ENCODE assay signal across 21 cellular contexts in genomic region chr12:124384299-124384894, GRCh38.
DNase-seq lines count a peak whose midpoint lies in the region; ATAC-seq, FAIRE-seq and TF ChIP-seq lines count a peak whose summit lies in the region.
"Had no signal": no experiment of that assay in that cellular context is flagged by ENCODE, and none has a peak within 500 bp of the region (broad histone marks: within the 10 kb centered on the region; RNA-seq: fewer than 3 reads in every experiment).

No MANE protein-coding gene starts in this region.

- H3K4me3 ChIP-seq in A549 (peak overlapping the region; percentile 79), IMR-90 (ENCODE audit: insufficient read depth, low read depth, low read length) (no peak overlapping the region), H1 (ENCODE audit: extremely low read depth in 1 of 4, insufficient read depth in 2 of 4, low read depth in 3 of 4, low read length in 4 of 4) (no peak overlapping the region), trophoblast cell (ENCODE audit: low read depth, low read length) (no peak overlapping the region), H7 (ENCODE audit: insufficient read depth, low read depth, low read length) (no peak overlapping the region)
- H3K4me3 ChIP-seq: lung, SK-N-MC had no signal

- H2BK20ac ChIP-seq in IMR-90 (ENCODE audit: low read depth, low read length) (peak overlapping the region; percentile 90), H1 (ENCODE audit: low read length) (no peak overlapping the region)

- FAIRE-seq in A549 (lab: Jason Lieb, UNC): no peak
- FAIRE-seq in H1 (lab: Jason Lieb, UNC): no peak
- FAIRE-seq: GM19239 had no signal

- peak overlapping the region; percentile 93 for H2AK9ac ChIP-seq in IMR-90 (replicated peaks; ENCODE audit: low read depth, low read length, poor library complexity)

- CTCF ChIA-PET in A549 (lab: Yijun Ruan, JAX): interaction anchor here (1.1 to 9.0 kb wide), 4 partner anchors 9 to 16 kb away, joined by 3 to 100 read pairs (median 11); no protein-coding TSS in a partner anchor
- CTCF ChIA-PET in IMR-90 (lab: Yijun Ruan, JAX): no interaction called here
- CTCF ChIA-PET in H1 (lab: Charles Lee; ENCODE audit: partially characterized antibody): interaction anchor here (0.9 to 7.2 kb wide), 3 partner anchors 12 to 153 kb away, joined by 3 to 60 read pairs (median 4); no protein-coding TSS in a partner anchor

- H3K23me2 ChIP-seq in H1 (ENCODE audit: low read depth, low read length): peaks cover 6% of the 10 kb centered on the region; the same call in 1 of the 2 replicates

- peaks cover 16% of the 10 kb centered on the region; the same call in 1 of the 2 replicates for H3K9me1 ChIP-seq in IMR-90 (ENCODE audit: insufficient read depth, low read length)

- peak overlapping the region; percentile 51 for H2AFZ ChIP-seq in IMR-90 (replicated peaks; ENCODE audit: low read length, poor library complexity)
- no peak overlapping the region for H2AFZ ChIP-seq in H1 (ENCODE audit: low read length)
- no peak overlapping the region for H2AFZ ChIP-seq in trophoblast cell (ENCODE audit: insufficient read depth, low read length, poor library complexity)

- H3K18ac ChIP-seq in IMR-90 (ENCODE audit: low read depth, low read length) (peak overlapping the region; percentile 93), H1 (ENCODE audit: extremely low read depth, low read length) (no peak overlapping the region), trophoblast cell (ENCODE audit: low read length) (peak overlapping the region; percentile 23)

- TF ChIP-seq RAD21 in A549 (conservative IDR thresholded peaks at IDR 0.05 in 1 of 2, IDR thresholded peaks at IDR 0.05 in 1 of 2): no peak
- TF ChIP-seq RAD21 in IMR-90 (IDR thresholded peaks at IDR 0.05; ENCODE audit: low read length): no peak
- TF ChIP-seq RAD21 in H1 (IDR thresholded peaks at IDR 0.05 in 1 of 2, conservative IDR thresholded peaks at IDR 0.05 in 1 of 2; ENCODE audit: low read depth in 2 of 2, low read length in 2 of 2): no peak

- intact Hi-C loops in IMR-90 (cut with micrococcal nuclease): loop anchor here (10.0 kb wide), 1 partner anchor 520 kb away; no protein-coding TSS in a partner anchor

- peaks cover 27 to 62% of the 10 kb centered on the region in 2 experiments for H3K79me1 ChIP-seq in IMR-90 (ENCODE audit: low read depth in 1 of 2, low read length in 2 of 2)
- H3K79me1 ChIP-seq in H1 (ENCODE audit: low read depth, low read length): no peaks in the 10 kb centered on the region; the same call in 1 of the 2 replicates
- peaks cover 54% of the 10 kb centered on the region for H3K79me1 ChIP-seq in trophoblast cell (ENCODE audit: low read length)

- in situ Hi-C loops in IMR-90 (cut with MboI; ENCODE audit: low sequenced_read_pairs): loop anchor here (5.0 to 10.0 kb wide), 2 partner anchors 180 to 383 kb away; partner anchors contain the start of gene NCOR2

- TF ChIP-seq CTCF in A549 (IDR thresholded peaks at IDR 0.05) (no peak), IMR-90 (conservative IDR thresholded peaks at IDR 0.05; ENCODE audit: low read depth, low read length) (no peak), H1 (IDR thresholded peaks at IDR 0.05; ENCODE audit: control extremely low read depth in 1 of 3, insufficient read depth in 1 of 3, low read depth in 1 of 3, low read length in 3 of 3) (no peak)

- H4K8ac ChIP-seq in IMR-90 (ENCODE audit: low read depth in 2 of 2, low read length in 2 of 2): peak overlapping the region; percentile 89 to 94
- H4K8ac ChIP-seq in H1 (ENCODE audit: extremely low read depth, insufficient read depth, low read length): peak overlapping the region; percentile 42; the same call in 1 of the 2 replicates
- peak overlapping the region; percentile 22 for H4K8ac ChIP-seq in trophoblast cell (ENCODE audit: low read depth, low read length)

- no peaks in the 10 kb centered on the region for H3K79me2 ChIP-seq in H1 (ENCODE audit: control insufficient read depth in 1 of 2, insufficient read depth in 2 of 2, low read length in 2 of 2)
- peaks cover 19% of the 10 kb centered on the region for H3K79me2 ChIP-seq in trophoblast cell (ENCODE audit: control insufficient read depth, insufficient read depth, low read length, poor library complexity)

- 79% methylated on average over 8 of the region's 20 CpGs for WGBS in A549 (ENCODE audit: missing lambda C conversion rate)
- 92% methylated on average over 2 of the region's 20 CpGs; no CpG with 5 or more reads in 1 of the 2 experiments for WGBS in IMR-90 (ENCODE audit: extremely low coverage in 2 of 2, insufficient read length in 1 of 2), 2 experiments
- 97% methylated on average over 17 of the region's 20 CpGs; no CpG with 5 or more reads in 1 of the 2 experiments for WGBS in H1 (ENCODE audit: extremely low coverage in 1 of 2, insufficient coverage in 1 of 2, insufficient read length in 1 of 2, insufficient replicate concordance in 2 of 2, low coverage in 1 of 2, low lambda C conversion rate in 2 of 2, missing lambda C conversion rate in 1 of 2), 2 experiments
- WGBS in trophoblast cell (ENCODE audit: extremely low coverage, insufficient coverage, insufficient read length): no CpG with 5 or more reads among the region's 20 CpGs

- dilution Hi-C loops in IMR-90 (cut with HindIII; ENCODE audit: low sequenced_read_pairs, unreplicated experiment): no loop called here

- peak overlapping the region; percentile 96 for H4K91ac ChIP-seq in IMR-90 (ENCODE audit: insufficient read depth, low read depth, low read length)
- H4K91ac ChIP-seq in H1 (replicated peaks; ENCODE audit: insufficient read length, low read length): no peak overlapping the region
- H4K91ac ChIP-seq in trophoblast cell (ENCODE audit: low read depth, low read length): peak overlapping the region; percentile 51

- no TSS peak for BruUV-seq in IMR-90 (replicated peaks; lab: Mats Ljungman, UMichigan)

- H2AK5ac ChIP-seq in IMR-90 (ENCODE audit: low read depth, low read length) (peak overlapping the region; percentile 100), H1 (ENCODE audit: low read depth, low read length) (no peak overlapping the region), trophoblast cell (ENCODE audit: low read length) (peak overlapping the region; percentile 1)

- no peak for DNase-seq in A549 (ENCODE audit: low read depth in 1 of 2, low spot score in 1 of 2)
- DNase-seq in IMR-90: no peak
- no peak for DNase-seq in H1 (ENCODE audit: low read depth in 1 of 2, low spot score in 2 of 2)
- DNase-seq in trophoblast cell: no peak
- no peak for DNase-seq in H7
- no peak for DNase-seq in effector CD8-positive, alpha-beta T cell (lab: John Stamatoyannopoulos, UW)
- DNase-seq in medulla oblongata (ENCODE audit: extremely low spot score): no peak
- no peak for DNase-seq in DMS53 (lab: John Stamatoyannopoulos, UW)
- DNase-seq: activated CD4-positive, alpha-beta T cell treated with anti-CD3 and anti-CD28 coated beads, Interleukin-2, amount 10 ng/mL, durations not matched to agents 7 days and 5 days; activated naive CD4-positive, alpha-beta T cell treated with anti-CD3 and anti-CD28 coated beads for 36 hours; activated T-cell treated with anti-CD3 and anti-CD28 coated beads for 4 hours; CD8-positive, alpha-beta memory T cell; immature natural killer cell; Kasumi-1; NCI-H1105; NCI-H69; nephron progenitor cell; OCI-M1 had no signal

- H2BK5ac ChIP-seq in IMR-90 (ENCODE audit: low read depth, low read length, poor library complexity, severe bottlenecking) (peak overlapping the region; percentile 94), H1 (ENCODE audit: low read depth, low read length) (no peak overlapping the region), trophoblast cell (ENCODE audit: low read depth, low read length, poor library complexity) (peak overlapping the region; percentile 6)

- H3K9me3 ChIP-seq in A549: no peaks in the 10 kb centered on the region
- H3K9me3 ChIP-seq in IMR-90 (ENCODE audit: control insufficient read depth, insufficient read depth, low read length): no peaks in the 10 kb centered on the region
- no peaks in the 10 kb centered on the region for H3K9me3 ChIP-seq in H1 (ENCODE audit: insufficient read depth in 2 of 2, low read depth in 1 of 2, low read length in 1 of 2)
- no peaks in the 10 kb centered on the region for H3K9me3 ChIP-seq in trophoblast cell (ENCODE audit: insufficient read depth, low read depth, low read length)

- TF ChIP-seq EP300 in A549 (IDR thresholded peaks at IDR 0.05): no peak
- TF ChIP-seq EP300 in H1 (IDR thresholded peaks at IDR 0.05; ENCODE audit: borderline replicate concordance in 1 of 2, low read depth in 2 of 2, low read length in 2 of 2): no peak

- H3K4me1 ChIP-seq in A549: peaks cover 70% of the 10 kb centered on the region
- H3K4me1 ChIP-seq in IMR-90 (ENCODE audit: control insufficient read depth, insufficient read depth, low read length): peaks cover 60% of the 10 kb centered on the region
- peaks cover 0 to 7% (median 6%) of the 10 kb centered on the region in 4 experiments; a peak in 5 of 7 replicates for H3K4me1 ChIP-seq in H1 (replicated peaks in 1 of 4; ENCODE audit: control insufficient read depth in 3 of 4, insufficient read depth in 4 of 4, low read length in 3 of 4)
- H3K4me1 ChIP-seq in trophoblast cell (ENCODE audit: control insufficient read depth in 1 of 2, insufficient read depth in 2 of 2, low read length in 2 of 2): peaks cover 66 to 77% of the 10 kb centered on the region in 2 experiments

- peak overlapping the region; percentile 97 for H3K4me2 ChIP-seq in A549
- no peak overlapping the region; the same call in 1 of the 2 replicates for H3K4me2 ChIP-seq in IMR-90 (ENCODE audit: low read depth, low read length)
- no peak overlapping the region for H3K4me2 ChIP-seq in H1 (ENCODE audit: insufficient read depth in 1 of 2, low read depth in 2 of 2, low read length in 2 of 2)
- H3K4me2 ChIP-seq in trophoblast cell (ENCODE audit: low read length): no peak overlapping the region

- H3K56ac ChIP-seq in IMR-90 (ENCODE audit: extremely low read depth, insufficient read depth, low read length) (peak overlapping the region; percentile 66), H1 (replicated peaks; ENCODE audit: insufficient read length, low read depth, low read length) (no peak overlapping the region)

- H3K36me3 ChIP-seq in IMR-90 (ENCODE audit: control insufficient read depth, insufficient read depth, low read length): peaks cover 41% of the 10 kb centered on the region
- peaks cover 2 to 15% (median 6%) of the 10 kb centered on the region in 4 experiments; a peak in 5 of 8 replicates for H3K36me3 ChIP-seq in H1 (ENCODE audit: control insufficient read depth in 2 of 4, insufficient read depth in 4 of 4, low read length in 3 of 4)
- peaks cover 41 to 44% of the 10 kb centered on the region in 2 experiments for H3K36me3 ChIP-seq in trophoblast cell (ENCODE audit: control insufficient read depth in 1 of 2, insufficient read depth in 2 of 2, low read length in 2 of 2)
- H3K36me3 ChIP-seq in H7 (replicated peaks; ENCODE audit: control insufficient read depth, insufficient read depth, low read length): peaks cover 14% of the 10 kb centered on the region

- H4K12ac ChIP-seq in trophoblast cell (ENCODE audit: low read depth, low read length): no peak overlapping the region

- POLR2A ChIA-PET in A549 (lab: Yijun Ruan, JAX) (no interaction called here), IMR-90 (lab: Charles Lee; ENCODE audit: unreplicated experiment) (no interaction called here), H1 (lab: Charles Lee; ENCODE audit: partially characterized antibody) (no interaction called here)

- H3K9ac ChIP-seq in IMR-90 (ENCODE audit: low read depth, low read length) (peak overlapping the region; percentile 61; the same call in 1 of the 2 replicates), H1 (replicated peaks in 1 of 4; ENCODE audit: extremely low read depth in 1 of 4, low read depth in 3 of 4, low read length in 3 of 4) (no peak overlapping the region), trophoblast cell (ENCODE audit: low read length) (peak overlapping the region; percentile 14)

- H4K5ac ChIP-seq in IMR-90 (ENCODE audit: low read depth, low read length) (peak overlapping the region; percentile 78), H1 (ENCODE audit: insufficient read length, low read depth, low read length) (no peak overlapping the region)

- H4K20me1 ChIP-seq in IMR-90 (ENCODE audit: insufficient read depth, low read length) (peaks cover 55% of the 10 kb centered on the region), H1 (replicated peaks in 1 of 2; ENCODE audit: control insufficient read depth in 1 of 2, insufficient read depth in 2 of 2, low read length in 2 of 2) (peaks cover 15 to 21% of the 10 kb centered on the region in 2 experiments)

- H3K4ac ChIP-seq in IMR-90 (ENCODE audit: low read depth, low read length) (peak overlapping the region; percentile 98), H1 (replicated peaks; ENCODE audit: insufficient read length, low read depth, low read length) (no peak overlapping the region), trophoblast cell (ENCODE audit: low read depth, low read length) (peak overlapping the region; percentile 2)

- H3K27me3 ChIP-seq in IMR-90 (ENCODE audit: control insufficient read depth, insufficient read depth, low read length): no peaks in the 10 kb centered on the region
- H3K27me3 ChIP-seq in H1 (replicated peaks in 1 of 4; ENCODE audit: control insufficient read depth in 3 of 4, extremely low read depth in 1 of 4, insufficient read depth in 3 of 4, low read length in 3 of 4): no peaks in the 10 kb centered on the region
- no peaks in the 10 kb centered on the region for H3K27me3 ChIP-seq in trophoblast cell (ENCODE audit: insufficient read depth, low read length)
- H3K27me3 ChIP-seq in H7 (ENCODE audit: control insufficient read depth, insufficient read depth, low read length): no peaks in the 10 kb centered on the region

- H3K23ac ChIP-seq in IMR-90 (ENCODE audit: low read depth, low read length) (peak overlapping the region; percentile 95), H1 (ENCODE audit: insufficient read length) (no peak overlapping the region), trophoblast cell (ENCODE audit: low read length) (no peak overlapping the region)

- no peak for ATAC-seq in A549
- ATAC-seq in IMR-90 (ENCODE audit: low read depth): no peak

- no peak for TF ChIP-seq POLR2A in A549 (IDR thresholded peaks at IDR 0.05; ENCODE audit: low read length)
- TF ChIP-seq POLR2A in IMR-90 (IDR thresholded peaks at IDR 0.05; ENCODE audit: low read depth, low read length): 0 out of 2 replicates have a peak, but pooled peaks have one; percentile 5
- TF ChIP-seq POLR2A in H1 (IDR thresholded peaks at IDR 0.05; ENCODE audit: control extremely low read depth in 1 of 2, low read depth in 2 of 2, low read length in 2 of 2): no peak

- H2BK15ac ChIP-seq in IMR-90 (ENCODE audit: low read depth, low read length) (peak overlapping the region; percentile 83), H1 (ENCODE audit: low read length) (no peak overlapping the region)

- H2BK12ac ChIP-seq in H1 (ENCODE audit: low read depth, low read length): no peak overlapping the region
- peak overlapping the region; percentile 14 for H2BK12ac ChIP-seq in trophoblast cell (ENCODE audit: low read length)

- H3K27ac ChIP-seq in A549 (peak overlapping the region; percentile 99 to 100), IMR-90 (ENCODE audit: insufficient read depth, low read length) (peak overlapping the region; percentile 90), H1 (ENCODE audit: low read depth, low read length) (no peak overlapping the region), trophoblast cell (ENCODE audit: low read depth, low read length) (peak overlapping the region; percentile 41)
- H3K27ac ChIP-seq: SK-N-MC had no signal

- H2BK120ac ChIP-seq in IMR-90 (ENCODE audit: low read depth, low read length) (peak overlapping the region; percentile 95), H1 (replicated peaks; ENCODE audit: low read depth, low read length) (no peak overlapping the region), trophoblast cell (ENCODE audit: insufficient read depth, low read length, poor library complexity) (peak overlapping the region; percentile 11)

- H3K14ac ChIP-seq in IMR-90 (replicated peaks; ENCODE audit: low read depth, low read length) (peak overlapping the region; percentile 87), H1 (ENCODE audit: insufficient read length) (no peak overlapping the region), trophoblast cell (ENCODE audit: low read length) (peak overlapping the region; percentile 17)

Comparison
In these comparisons a context has a peak if more than half of its experiments do, and no peak if none do; other contexts are left out.
1. H3K9ac ChIP-seq: peak in IMR-90 (single experiment) and trophoblast cell (single experiment); none in H1 (0 of 4).
2. H4K8ac ChIP-seq: peak in every context shown above with its lines; median percentile 92 in IMR-90; 42 in H1; 22 in trophoblast cell.
3. Of the 18 proteins assayed by ChIP-seq in both H1 and A549: peak only in H1: none; only in A549: KDM1A; in both: none; in neither: 17.